ENCODE assay signal across 8 cellular contexts in genomic region chr3:2921903-2922302, GRCh38.
DNase-seq lines count a peak whose midpoint lies in the region; ATAC-seq and TF ChIP-seq lines count a peak whose summit lies in the region.

No MANE protein-coding gene starts in this region.

- H2AFZ ChIP-seq in osteoblast (ENCODE audit: low read length) = no peak overlapping the region

- H3K9me3 ChIP-seq in osteoblast (ENCODE audit: low read depth, low read length) = no peaks in the 10 kb centered on the region

- no peaks in the 10 kb centered on the region for H3K79me2 ChIP-seq in osteoblast (ENCODE audit: insufficient read depth, low read length)

- no peaks in the 10 kb centered on the region for H3K4me1 ChIP-seq in osteoblast (ENCODE audit: insufficient read depth, low read length)

- TF ChIP-seq CTCF in 22Rv1 (IDR thresholded peaks at IDR 0.05) (peak; percentile 71), epithelial cell of proximal tubule (conservative IDR thresholded peaks at IDR 0.05; ENCODE audit: low read depth, low read length) (peak; percentile 61), osteoblast (IDR thresholded peaks at IDR 0.05; ENCODE audit: extremely low read depth, low read depth, low read length) (no peak)

- POLR2A ChIA-PET in HEK293T (lab: Yijun Ruan, JAX) = no interaction called here

- H3K27ac ChIP-seq in 22Rv1 (no peak overlapping the region), osteoblast (ENCODE audit: low read depth, low read length) (no peak overlapping the region)

- ATAC-seq in GM18511 (IDR thresholded peaks at IDR 0.05; ENCODE audit: unreplicated experiment) = peak; percentile 80
- peak; percentile 37 for ATAC-seq in HG03039 (IDR thresholded peaks at IDR 0.05; ENCODE audit: unreplicated experiment)
- ATAC-seq in sciatic nerve = peak; percentile 81

- peak; percentile 12 for DNase-seq in NCI-H524 treated with DMSO at 0.1 percent for 48 hours (lab: John Stamatoyannopoulos, UW)
- DNase-seq in epithelial cell of proximal tubule (ENCODE audit: low read depth) = no peak
- DNase-seq in sciatic nerve (ENCODE audit: low spot score) = no peak
- no peak for DNase-seq in osteoblast (ENCODE audit: insufficient read length, low spot score, missing footprints)
- DNase-seq in HEK293T (ENCODE audit: extremely low spot score) = no peak

- H3K36me3 ChIP-seq in osteoblast (ENCODE audit: insufficient read depth, low read length) = no peaks in the 10 kb centered on the region

- CTCF ChIA-PET in HEK293T (lab: Yijun Ruan, JAX) = interaction anchor here (0.6 kb wide), 1 partner anchor 248 kb away, joined by 3 read pairs; no protein-coding TSS in a partner anchor

- H3K27me3 ChIP-seq in osteoblast (ENCODE audit: insufficient read depth, low read length) = no peaks in the 10 kb centered on the region

- no peak overlapping the region for H3K4me3 ChIP-seq in epithelial cell of proximal tubule (ENCODE audit: low read depth, low read length)
- H3K4me3 ChIP-seq in osteoblast (ENCODE audit: insufficient read depth, low read length) = no peak overlapping the region

- H3K4me2 ChIP-seq in osteoblast (ENCODE audit: insufficient read depth, low read length) = no peak overlapping the region

- intact Hi-C loops in sciatic nerve (cut with DNase I) = no loop called here

- H4K20me1 ChIP-seq in osteoblast (ENCODE audit: insufficient read depth, low read length) = no peaks in the 10 kb centered on the region

TF ChIP-seq in HEK293T, 16 proteins besides CTCF, POLR2A, EP300 and RAD21:
- no peak for TF ChIP-seq SUZ12 (IDR thresholded peaks at IDR 0.05)
- TF ChIP-seq NFRKB (IDR thresholded peaks at IDR 0.05) = no peak
- no peak for TF ChIP-seq PKNOX1 (IDR thresholded peaks at IDR 0.05)
- no peak for TF ChIP-seq HDGF (IDR thresholded peaks at IDR 0.05; ENCODE audit: borderline replicate concordance)
- no peak for TF ChIP-seq ELF4 (IDR thresholded peaks at IDR 0.05)
